Comparison of ENCODE assay signal across 12 cellular contexts in genomic region chr7:25118048-25118753, GRCh38. TPM values are rescaled to one million over a fixed set of nuclear protein-coding genes. Genes with fewer than 3 reads are reported as not detected.
A peak's percentile ranks its signal among the peaks of the same experiment; 100 is the strongest.
DNase-seq lines count a peak whose midpoint lies in the region; ATAC-seq and TF ChIP-seq lines count a peak whose summit lies in the region.
"Had no signal": no experiment of that assay in that cellular context is flagged by ENCODE, and none has a peak within 500 bp of the region (broad histone marks: within the 10 kb centered on the region; RNA-seq: fewer than 3 reads in every experiment).

No MANE protein-coding gene starts in this region.

- H3K36me3 ChIP-seq in left ventricle myocardium inferior (peaks cover 38% of the 10 kb centered on the region), smooth muscle cell (ENCODE audit: low read depth) (peaks cover 9% of the 10 kb centered on the region)

- no peak overlapping the region for H3K27ac Mint-ChIP-seq in stimulated activated naive CD8-positive, alpha-beta T cell treated with anti-CD3 and anti-CD28 coated beads, Interleukin-15, amount 100 ng/mL, for 72 hours
- H3K27ac Mint-ChIP-seq: neural progenitor cell had no signal

- H3K27me3 Mint-ChIP-seq in stimulated activated naive CD8-positive, alpha-beta T cell treated with anti-CD3 and anti-CD28 coated beads, Interleukin-15, amount 100 ng/mL, for 72 hours: no peaks in the 10 kb centered on the region

- peaks cover 52% of the 10 kb centered on the region for H3K4me1 ChIP-seq in left ventricle myocardium inferior
- H3K4me1 ChIP-seq in smooth muscle cell (ENCODE audit: low read depth): no peaks in the 10 kb centered on the region
- H3K4me1 ChIP-seq: BE2C, neural progenitor cell had no signal

- intact Hi-C loops in left ventricle myocardium inferior (cut with micrococcal nuclease) (no loop called here), cardiac septum (cut with DNase I) (no loop called here)

- peak overlapping the region; percentile 36 for H3K27ac ChIP-seq in left ventricle myocardium inferior (replicated peaks)
- H3K27ac ChIP-seq in smooth muscle cell (ENCODE audit: low read depth): no peak overlapping the region
- H3K27ac ChIP-seq: neural progenitor cell had no signal

- DNase-seq in left ventricle myocardium inferior (no peak), cardiac septum (ENCODE audit: low spot score) (no peak), NCI-H446 treated with DMSO at 0.1 percent for 48 hours (lab: John Stamatoyannopoulos, UW) (no peak), NCI-H2196 (lab: John Stamatoyannopoulos, UW; ENCODE audit: unreplicated experiment) (no peak), smooth muscle cell (lab: John Stamatoyannopoulos, UW; ENCODE audit: unreplicated experiment) (no peak)
- DNase-seq in stimulated activated naive CD8-positive, alpha-beta T cell treated with anti-CD3 and anti-CD28 coated beads, Interleukin-15, amount 100 ng/mL, for 72 hours: no peak
- DNase-seq: BE2C, heart right ventricle, NCI-H187 treated with DMSO at 0.1 percent for 48 hours had no signal

- no peak overlapping the region for H3K4me3 ChIP-seq in left ventricle myocardium inferior
- no peak overlapping the region for H3K4me3 ChIP-seq in smooth muscle cell
- H3K4me3 ChIP-seq: heart right ventricle, neural progenitor cell had no signal

- 89% methylated on average over 8 of the region's 8 CpGs for WGBS in smooth muscle cell (ENCODE audit: low lambda C conversion rate)

- peaks cover 30% of the 10 kb centered on the region for H4K20me1 ChIP-seq in smooth muscle cell (ENCODE audit: low read depth)

- H3K79me2 ChIP-seq in smooth muscle cell (ENCODE audit: low read depth): peaks cover 6% of the 10 kb centered on the region

- no peak overlapping the region for H3K4me3 Mint-ChIP-seq in stimulated activated naive CD8-positive, alpha-beta T cell treated with anti-CD3 and anti-CD28 coated beads, Interleukin-15, amount 100 ng/mL, for 72 hours
- H3K4me3 Mint-ChIP-seq: neural progenitor cell had no signal

- no peak overlapping the region for H3K4me2 ChIP-seq in smooth muscle cell
- H3K4me2 ChIP-seq: neural progenitor cell had no signal

- no peaks in the 10 kb centered on the region for H3K9me3 Mint-ChIP-seq in stimulated activated naive CD8-positive, alpha-beta T cell treated with anti-CD3 and anti-CD28 coated beads, Interleukin-15, amount 100 ng/mL, for 72 hours
- H3K9me3 Mint-ChIP-seq: neural progenitor cell had no signal

- no peak overlapping the region for H3K9ac ChIP-seq in smooth muscle cell (ENCODE audit: low read depth)
- H3K9ac ChIP-seq: neural progenitor cell had no signal

- H3K27me3 ChIP-seq in left ventricle myocardium inferior (ENCODE audit: low read depth) (no peaks in the 10 kb centered on the region), smooth muscle cell (ENCODE audit: low read depth) (no peaks in the 10 kb centered on the region)
- H3K27me3 ChIP-seq: BE2C, heart right ventricle, neural progenitor cell had no signal

- H3K4me1 Mint-ChIP-seq in stimulated activated naive CD8-positive, alpha-beta T cell treated with anti-CD3 and anti-CD28 coated beads, Interleukin-15, amount 100 ng/mL, for 72 hours: peaks cover 53% of the 10 kb centered on the region
- H3K4me1 Mint-ChIP-seq: neural progenitor cell had no signal

- H3F3A ChIP-seq in smooth muscle cell (ENCODE audit: low read depth): peaks cover 8% of the 10 kb centered on the region

- H2AFZ ChIP-seq in smooth muscle cell (ENCODE audit: low read depth): no peak overlapping the region
- H2AFZ ChIP-seq: neural progenitor cell had no signal

- TF ChIP-seq CTCF in left ventricle myocardium inferior (IDR thresholded peaks at IDR 0.05; ENCODE audit: borderline replicate concordance) (no peak), smooth muscle cell (IDR thresholded peaks at IDR 0.05; ENCODE audit: borderline replicate concordance, insufficient read depth, poor library complexity, severe bottlenecking) (no peak)

- ATAC-seq in HG02588 (IDR thresholded peaks at IDR 0.05; ENCODE audit: unreplicated experiment) (peak; percentile 23), HG03571 (IDR thresholded peaks at IDR 0.05; ENCODE audit: unreplicated experiment) (peak; percentile 32)
- ATAC-seq in stimulated activated naive CD8-positive, alpha-beta T cell treated with anti-CD3 and anti-CD28 coated beads, Interleukin-15, amount 100 ng/mL, for 72 hours: peak; percentile 10

- no peaks in the 10 kb centered on the region for H3K9me3 ChIP-seq in left ventricle myocardium inferior (replicated peaks)
- no peaks in the 10 kb centered on the region for H3K9me3 ChIP-seq in smooth muscle cell (replicated peaks; ENCODE audit: low read depth)
- H3K9me3 ChIP-seq: BE2C, heart right ventricle had no signal

RNA-seq across cellular contexts. Expression of gene CYCS, which starts 6.9 kb away (rescaled TPM):
- total RNA-seq in left ventricle myocardium inferior: 709 TPM
- 494 TPM for total RNA-seq in cardiac septum
- total RNA-seq in smooth muscle cell: 80.8 and 100 TPM in 2 replicates
- 145 and 154 TPM in 2 replicates for polyA plus RNA-seq in smooth muscle cell
